ENCODE assay signal across 25 cellular contexts in the genomic region with DNA sequence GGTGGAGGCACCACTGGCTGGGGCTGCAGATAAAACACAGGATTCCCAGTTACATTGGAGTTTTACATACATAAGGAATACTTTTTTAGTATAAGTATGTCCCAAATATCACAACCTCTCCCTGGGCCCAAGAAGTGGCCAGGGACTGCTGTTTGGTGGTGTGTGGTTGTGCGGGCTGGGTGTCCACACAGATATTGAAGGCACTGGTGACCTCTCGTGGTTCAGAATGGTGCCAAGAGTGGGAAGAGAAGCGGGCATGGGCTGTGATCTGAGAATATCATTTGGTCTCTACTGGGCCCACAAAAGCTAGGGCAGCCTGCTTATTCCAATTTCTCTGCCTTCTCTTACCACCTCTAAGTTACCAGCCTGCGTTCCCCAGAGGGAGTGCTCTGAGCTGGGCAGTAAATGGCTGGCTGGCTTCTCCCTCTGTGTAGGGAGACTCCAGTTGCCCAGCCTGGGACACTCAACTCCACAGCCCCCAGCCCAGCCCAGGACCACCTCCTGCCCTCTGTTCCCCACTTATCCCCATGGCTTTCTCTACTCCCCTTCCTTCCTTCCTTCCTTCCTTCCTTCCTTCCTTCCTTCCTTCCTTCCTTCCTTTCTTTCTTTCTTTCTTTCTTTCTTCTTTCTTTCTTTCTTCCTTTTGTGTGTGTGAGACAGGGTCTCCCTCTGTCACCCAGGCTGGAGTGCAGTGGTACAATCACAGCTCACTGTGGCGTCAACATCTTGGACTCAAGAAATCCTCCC. TPM values are rescaled to one million over a fixed set of nuclear protein-coding genes. Genes with fewer than 3 reads are reported as not detected.
DNase-seq lines count a peak whose midpoint lies in the region; ATAC-seq, FAIRE-seq and TF ChIP-seq lines count a peak whose summit lies in the region.
"Had no signal": no experiment of that assay in that cellular context is flagged by ENCODE, and none has a peak within 500 bp of the region (broad histone marks: within the 10 kb centered on the region; RNA-seq: fewer than 3 reads in every experiment).

No MANE protein-coding gene starts in this region.

- no peak for DNase-seq in activated naive CD4-positive, alpha-beta T cell treated with anti-CD3 and anti-CD28 coated beads, Interleukin-2, amount 50 U/mL, for 72 hours (ENCODE audit: low spot score in 2 of 2)
- no peak for DNase-seq in GM12878 (ENCODE audit: low read depth, low spot score)
- DNase-seq in memory B cell (ENCODE audit: low spot score in 2 of 2): no peak
- no peak for DNase-seq in type B pancreatic cell (ENCODE audit: extremely low spot score, unreplicated experiment)
- no peak for DNase-seq in NCI-H1092 (lab: John Stamatoyannopoulos, UW)
- no peak for DNase-seq in smooth muscle cell (lab: John Stamatoyannopoulos, UW; ENCODE audit: unreplicated experiment)
- no peak for DNase-seq in chondrocyte (ENCODE audit: low spot score)
- DNase-seq: 8988T; CD4-positive, alpha-beta memory T cell; HFFc6; KG1; NCI-H1105 treated with DMSO at 0.1 percent for 48 hours; NCI-H2029 treated with DMSO at 0.1 percent for 48 hours; NCI-H226; NCI-H524; OCI-M1; Right ventricle myocardium superior had no signal

- intact Hi-C loops in GM12878 (cut with micrococcal nuclease; ENCODE audit: unreplicated experiment): no loop called here

- H3K4me1 ChIP-seq in GM12878 (ENCODE audit: control insufficient read depth, insufficient read depth, low read length) (peaks cover under 1% of the 10 kb centered on the region; the same call in 1 of the 2 replicates), smooth muscle cell (ENCODE audit: low read depth) (no peaks in the 10 kb centered on the region)

- H3K9ac ChIP-seq in GM12878 (ENCODE audit: control insufficient read depth, insufficient read depth, low read length) (no peak overlapping the region), smooth muscle cell (ENCODE audit: low read depth) (no peak overlapping the region)
- H3K9ac ChIP-seq: BLaER1 treated with 17β-estradiol and CSF1 and Interleukin-3, amounts not matched to agents 10 nM and 100 nM had no signal

- no peaks in the 10 kb centered on the region for H3K4me1 Mint-ChIP-seq in activated naive CD4-positive, alpha-beta T cell treated with anti-CD3 and anti-CD28 coated beads, Interleukin-2, amount 50 U/mL, for 24 hours
- H3K4me1 Mint-ChIP-seq in memory B cell (no peaks in the 10 kb centered on the region), type B pancreatic cell (ENCODE audit: unreplicated experiment) (peaks cover 12% of the 10 kb centered on the region), chondrocyte (ENCODE audit: low read depth) (peaks cover 6% of the 10 kb centered on the region)

- no peak overlapping the region for H3K4me3 Mint-ChIP-seq in activated naive CD4-positive, alpha-beta T cell treated with anti-CD3 and anti-CD28 coated beads, Interleukin-2, amount 50 U/mL, for 24 hours
- H3K4me3 Mint-ChIP-seq in memory B cell: no peak overlapping the region
- no peak overlapping the region for H3K4me3 Mint-ChIP-seq in type B pancreatic cell
- H3K4me3 Mint-ChIP-seq in chondrocyte (ENCODE audit: unreplicated experiment): no peak overlapping the region
- H3K4me3 Mint-ChIP-seq: CD4-positive, alpha-beta memory T cell; HFFc6 had no signal

- H2AFZ ChIP-seq in GM12878 (ENCODE audit: control insufficient read depth, low read depth, low read length) (no peak overlapping the region), smooth muscle cell (ENCODE audit: low read depth) (no peak overlapping the region)

- no peaks in the 10 kb centered on the region for H3K27me3 ChIP-seq in GM12878 (replicated peaks in 1 of 2; ENCODE audit: control insufficient read depth in 2 of 2, insufficient read depth in 2 of 2, low read length in 1 of 2)
- no peaks in the 10 kb centered on the region for H3K27me3 ChIP-seq in smooth muscle cell (ENCODE audit: low read depth)
- H3K27me3 ChIP-seq: BLaER1 treated with 17β-estradiol and CSF1 and Interleukin-3, amounts not matched to agents 10 nM and 100 nM had no signal

- H3K27ac Mint-ChIP-seq in activated naive CD4-positive, alpha-beta T cell treated with anti-CD3 and anti-CD28 coated beads, Interleukin-2, amount 50 U/mL, for 24 hours: peak overlapping the region; percentile 24
- peak overlapping the region in 1 of 2 donors; percentile 28 for H3K27ac Mint-ChIP-seq in activated naive CD4-positive, alpha-beta T cell treated with anti-CD3 and anti-CD28 coated beads, Interleukin-2, amount 50 U/mL, for 72 hours
- H3K27ac Mint-ChIP-seq in memory B cell (peak overlapping the region; percentile 72), type B pancreatic cell (no peak overlapping the region), chondrocyte (ENCODE audit: unreplicated experiment) (no peak overlapping the region)
- H3K27ac Mint-ChIP-seq: HFFc6 had no signal

- TF ChIP-seq RAD21 in GM12878 (IDR thresholded peaks at IDR 0.05; ENCODE audit: insufficient read depth, low read depth, low read length): no peak

- H3K79me2 ChIP-seq in GM12878 (ENCODE audit: control insufficient read depth, insufficient read depth, low read length): no peaks in the 10 kb centered on the region
- no peaks in the 10 kb centered on the region for H3K79me2 ChIP-seq in smooth muscle cell (ENCODE audit: low read depth)

- H3K4me3 ChIP-seq in GM12878 (no peak overlapping the region), smooth muscle cell (no peak overlapping the region)
- H3K4me3 ChIP-seq: BLaER1 treated with 17β-estradiol and CSF1 and Interleukin-3, amounts not matched to agents 10 nM and 100 nM had no signal

- no peaks in the 10 kb centered on the region for H3K9me3 Mint-ChIP-seq in activated naive CD4-positive, alpha-beta T cell treated with anti-CD3 and anti-CD28 coated beads, Interleukin-2, amount 50 U/mL, for 24 hours
- no peaks in the 10 kb centered on the region for H3K9me3 Mint-ChIP-seq in activated naive CD4-positive, alpha-beta T cell treated with anti-CD3 and anti-CD28 coated beads, Interleukin-2, amount 50 U/mL, for 72 hours
- H3K9me3 Mint-ChIP-seq in memory B cell (no peaks in the 10 kb centered on the region), type B pancreatic cell (no peaks in the 10 kb centered on the region), chondrocyte (ENCODE audit: low read depth) (no peaks in the 10 kb centered on the region)
- H3K9me3 Mint-ChIP-seq: CD4-positive, alpha-beta memory T cell; HFFc6 had no signal

- SMC1A ChIA-PET in GM12878 (lab: Charles Lee; ENCODE audit: uncharacterized antibody, unreplicated experiment): interaction anchor here (2.0 kb wide), 1 partner anchor 9 kb away, joined by 4 read pairs; no protein-coding TSS in a partner anchor

- in situ Hi-C loops in GM12878 (cut with MboI): no loop called here

- ATAC-seq in activated naive CD4-positive, alpha-beta T cell treated with anti-CD3 and anti-CD28 coated beads, Interleukin-2, amount 50 U/mL, for 72 hours: no peak
- peak; percentile 45 for ATAC-seq in GM12878
- ATAC-seq in memory B cell (ENCODE audit: low read depth): no peak

- no peak overlapping the region for H3K4me2 ChIP-seq in GM12878 (ENCODE audit: control insufficient read depth, insufficient read depth)
- H3K4me2 ChIP-seq in smooth muscle cell: no peak overlapping the region

- no peak for FAIRE-seq in GM12878 (lab: Jason Lieb, UNC)
- FAIRE-seq: G401.6, H54 had no signal

- POLR2A ChIA-PET in GM12878 (lab: Charles Lee): no interaction called here

- 60% methylated on average over 5 of the region's 5 CpGs for WGBS in GM12878 (ENCODE audit: insufficient coverage, insufficient replicate concordance, low lambda C conversion rate, missing lambda C conversion rate)
- 100% methylated on average over 5 of the region's 5 CpGs for WGBS in smooth muscle cell (ENCODE audit: low lambda C conversion rate)

- H3F3A ChIP-seq in smooth muscle cell (ENCODE audit: low read depth): no peaks in the 10 kb centered on the region

- BruUV-seq in GM12878 (replicated peaks; lab: Mats Ljungman, UMichigan): no TSS peak

- H3K36me3 ChIP-seq in GM12878 (ENCODE audit: control insufficient read depth in 2 of 2, insufficient read depth in 2 of 2, low read length in 1 of 2) (no peaks in the 10 kb centered on the region), smooth muscle cell (ENCODE audit: low read depth) (no peaks in the 10 kb centered on the region)
- H3K36me3 ChIP-seq: BLaER1 treated with 17β-estradiol and CSF1 and Interleukin-3, amounts not matched to agents 10 nM and 100 nM had no signal

- H3K27me3 Mint-ChIP-seq in activated naive CD4-positive, alpha-beta T cell treated with anti-CD3 and anti-CD28 coated beads, Interleukin-2, amount 50 U/mL, for 24 hours: peaks cover 1% of the 10 kb centered on the region
- H3K27me3 Mint-ChIP-seq in memory B cell: peaks cover 3% of the 10 kb centered on the region
- H3K27me3 Mint-ChIP-seq in type B pancreatic cell: no peaks in the 10 kb centered on the region
- no peaks in the 10 kb centered on the region for H3K27me3 Mint-ChIP-seq in chondrocyte (ENCODE audit: low read depth)
- H3K27me3 Mint-ChIP-seq: CD4-positive, alpha-beta memory T cell had no signal

- H4K20me1 ChIP-seq in GM12878 (ENCODE audit: control insufficient read depth, insufficient read depth) (no peaks in the 10 kb centered on the region), smooth muscle cell (ENCODE audit: low read depth) (no peaks in the 10 kb centered on the region)
- H4K20me1 ChIP-seq: BLaER1 treated with 17β-estradiol and CSF1 and Interleukin-3, amounts not matched to agents 10 nM and 100 nM had no signal

- TF ChIP-seq EP300 in GM12878 (IDR thresholded peaks at IDR 0.05; ENCODE audit: borderline replicate concordance in 1 of 2, control insufficient read depth in 1 of 2, low read depth in 2 of 2, low read length in 2 of 2): no peak

- TF ChIP-seq CTCF in GM12878 (IDR thresholded peaks at IDR 0.05 in 2 of 3, conservative IDR thresholded peaks at IDR 0.05 in 1 of 3; ENCODE audit: control insufficient read depth in 2 of 3, extremely low read depth in 1 of 3, insufficient read depth in 1 of 3, low read depth in 3 of 3, low read length in 3 of 3): no peak; a peak in 1 of 6 replicates
- TF ChIP-seq CTCF in type B pancreatic cell (conservative IDR thresholded peaks at IDR 0.05): no peak
- TF ChIP-seq CTCF in smooth muscle cell (IDR thresholded peaks at IDR 0.05; ENCODE audit: borderline replicate concordance, insufficient read depth, poor library complexity, severe bottlenecking): no peak
- no peak for TF ChIP-seq CTCF in chondrocyte (IDR thresholded peaks at IDR 0.05)

- no peak for TF ChIP-seq POLR2A in GM12878 (IDR thresholded peaks at IDR 0.05; ENCODE audit: low read depth, low read length)

- H3K9me3 ChIP-seq in GM12878 (replicated peaks; ENCODE audit: control insufficient read depth, insufficient read depth, low read length): no peaks in the 10 kb centered on the region
- H3K9me3 ChIP-seq in smooth muscle cell (replicated peaks; ENCODE audit: low read depth): no peaks in the 10 kb centered on the region
- H3K9me3 ChIP-seq: BLaER1 treated with 17β-estradiol and CSF1 and Interleukin-3, amounts not matched to agents 10 nM and 100 nM had no signal

- CTCF ChIA-PET in GM12878 (lab: Yijun Ruan, JAX): no interaction called here

- RAD21 ChIA-PET in GM12878 (lab: Charles Lee; ENCODE audit: unreplicated experiment): no interaction called here

- no peak overlapping the region for H3K27ac ChIP-seq in GM12878 (ENCODE audit: control insufficient read depth, insufficient read depth)
- H3K27ac ChIP-seq in smooth muscle cell (ENCODE audit: low read depth): no peak overlapping the region
- H3K27ac ChIP-seq: BLaER1 treated with 17β-estradiol and CSF1 and Interleukin-3, amounts not matched to agents 10 nM and 100 nM; HL-60 had no signal

- H3K36me3 Mint-ChIP-seq in activated naive CD4-positive, alpha-beta T cell treated with anti-CD3 and anti-CD28 coated beads, Interleukin-2, amount 50 U/mL, for 24 hours: no peaks in the 10 kb centered on the region
- H3K36me3 Mint-ChIP-seq in activated naive CD4-positive, alpha-beta T cell treated with anti-CD3 and anti-CD28 coated beads, Interleukin-2, amount 50 U/mL, for 72 hours: no peaks in the 10 kb centered on the region
- H3K36me3 Mint-ChIP-seq in memory B cell (no peaks in the 10 kb centered on the region), type B pancreatic cell (no peaks in the 10 kb centered on the region), chondrocyte (ENCODE audit: low read depth) (no peaks in the 10 kb centered on the region)
- H3K36me3 Mint-ChIP-seq: CD4-positive, alpha-beta memory T cell had no signal

RNA-seq across cellular contexts. Expression of a gene that starts 42.8 kb away (rescaled TPM):
- not detected for total RNA-seq in activated naive CD4-positive, alpha-beta T cell treated with anti-CD3 and anti-CD28 coated beads, Interleukin-2, amount 50 U/mL, for 72 hours
- total RNA-seq in GM12878 (2013; cell fraction: nucleolus; rRNA removed): not detected in 2 replicates
- total RNA-seq in GM12878 (2014; rRNA removed) (not detected in 2 replicates), GM12878 (2014; rRNA removed; fragmentation: Illumina TruSeq; extraction: Trizol) (not detected in 2 replicates), GM12878 (2021) (not detected in 2 replicates), type B pancreatic cell (ENCODE audit: low replicate concordance) (0.14 TPM in 1 of 2 replicates, not detected in the other), smooth muscle cell (not detected in 2 replicates), chondrocyte (not detected in 3 replicates)
- not detected for polyA plus RNA-seq in GM12878 (2011; ENCODE audit: low read depth)
- polyA plus RNA-seq in GM12878 (2011; rRNA removed) (not detected in 2 replicates), GM12878 (2014; fragmentation: Illumina TruSeq; extraction: Trizol) (not detected in 2 replicates), GM12878 (2014; fragmentation: Nextera tagmentation; extraction: Ambion mirVana) (not detected), GM12878 (2014; rRNA removed) (not detected in 2 replicates), GM12878 (2016; fragmentation: Nextera tagmentation; extraction: Ambion mirVana) (not detected), smooth muscle cell (not detected in 2 replicates)
- not detected in 2 replicates for polyA plus RNA-seq in GM12878 (2011; cell fraction: cytosol; rRNA removed)
- not detected in 2 replicates for polyA plus RNA-seq in GM12878 (2011; cell fraction: nucleus; rRNA removed)
- polyA plus RNA-seq in GM12878 (2012): not detected in 2 replicates
- polyA minus RNA-seq in GM12878 (2011; rRNA and poly(A)+ RNA removed): not detected in 2 replicates
- polyA minus RNA-seq in GM12878 (2011; cell fraction: cytosol; rRNA and poly(A)+ RNA removed): not detected in 2 replicates
- not detected in 2 replicates for polyA minus RNA-seq in GM12878 (2011; cell fraction: nucleus; rRNA and poly(A)+ RNA removed)
- total RNA-seq: CD4-positive, alpha-beta memory T cell; Daoy; HFFc6; HT-29; Right ventricle myocardium superior; SK-MEL-5 had no signal
- polyA plus RNA-seq: CD4-positive, alpha-beta memory T cell had no signal

RNA-seq across cellular contexts. Expression of a gene that starts 44.2 kb away (rescaled TPM):
- total RNA-seq in activated naive CD4-positive, alpha-beta T cell treated with anti-CD3 and anti-CD28 coated beads, Interleukin-2, amount 50 U/mL, for 72 hours: 1 to 10 TPM; 1.3 to 2.4 TPM
- 28.5 and 29.1 TPM in 2 replicates for total RNA-seq in GM12878 (2013; cell fraction: nucleolus; rRNA removed)
- total RNA-seq in GM12878 (2014; rRNA removed): 6.7 and 8.0 TPM in 2 replicates
- total RNA-seq in GM12878 (2014; rRNA removed; fragmentation: Illumina TruSeq; extraction: Trizol): 10.0 and 10.6 TPM in 2 replicates
- 13.4 and 14.1 TPM in 2 replicates for total RNA-seq in GM12878 (2021)
- polyA plus RNA-seq in GM12878 (2011; ENCODE audit: low read depth): 3.9 TPM
- 10.2 and 17.7 TPM in 2 replicates for polyA plus RNA-seq in GM12878 (2011; rRNA removed)
- polyA plus RNA-seq in GM12878 (2011; cell fraction: cytosol; rRNA removed): 4.4 and 4.7 TPM in 2 replicates
- polyA plus RNA-seq in GM12878 (2011; cell fraction: nucleus; rRNA removed): 8.1 and 8.6 TPM in 2 replicates
- polyA plus RNA-seq in GM12878 (2012): 6.2 and 7.7 TPM in 2 replicates
- 7.4 and 8.7 TPM in 2 replicates for polyA plus RNA-seq in GM12878 (2014; fragmentation: Illumina TruSeq; extraction: Trizol)
- 1 to 10 TPM; 3.5 to 4.0 TPM for polyA plus RNA-seq in GM12878 (2014; fragmentation: Nextera tagmentation; extraction: Ambion mirVana)
- polyA plus RNA-seq in GM12878 (2014; rRNA removed): 4.3 and 4.5 TPM in 2 replicates
- polyA plus RNA-seq in GM12878 (2016; fragmentation: Nextera tagmentation; extraction: Ambion mirVana): 10 to 100 TPM; 11.8 to 13.9 TPM
- 13.4 and 16.5 TPM in 2 replicates for polyA minus RNA-seq in GM12878 (2011; rRNA and poly(A)+ RNA removed)
- polyA minus RNA-seq in GM12878 (2011; cell fraction: cytosol; rRNA and poly(A)+ RNA removed): 9.1 and 9.9 TPM in 2 replicates
- 16.4 and 21.0 TPM in 2 replicates for polyA minus RNA-seq in GM12878 (2011; cell fraction: nucleus; rRNA and poly(A)+ RNA removed)
- total RNA-seq in type B pancreatic cell (ENCODE audit: low replicate concordance): 21.8 and 46.2 TPM in 2 replicates
- 19.0 and 20.6 TPM in 2 replicates for total RNA-seq in smooth muscle cell
- polyA plus RNA-seq in smooth muscle cell: 6.8 and 8.0 TPM in 2 replicates
- 13.9 to 18.3 TPM (median 18.2 TPM) in 3 replicates for total RNA-seq in chondrocyte

Comparison
In these comparisons a context has a peak if more than half of its experiments do, and no peak if none do; other contexts are left out.
1. H3K27ac Mint-ChIP-seq: peak in activated naive CD4-positive, alpha-beta T cell treated with anti-CD3 and anti-CD28 coated beads, Interleukin-2, amount 50 U/mL, for 24 hours (single experiment) and memory B cell (single experiment); none in type B pancreatic cell (single experiment) and chondrocyte (single experiment).